Comparison of ENCODE assay signal across 8 cellular contexts in genomic region chr14:55052259-55052930, GRCh38. TPM values are rescaled to one million over a fixed set of nuclear protein-coding genes. Genes with fewer than 3 reads are reported as not detected.
A peak's percentile ranks its signal among the peaks of the same experiment; 100 is the strongest.
DNase-seq lines count a peak whose midpoint lies in the region; ATAC-seq and TF ChIP-seq lines count a peak whose summit lies in the region.

No MANE protein-coding gene starts in this region.

- no peak for TF ChIP-seq CTCF in glutamatergic neuron (IDR thresholded peaks at IDR 0.05; ENCODE audit: partially characterized antibody, unreplicated experiment)

- H3K4me3 ChIP-seq in skin epidermis, result peak overlapping the region; percentile 65 to 90 (median 78)

- POLR2A ChIA-PET in activated CD4-positive, alpha-beta T cell treated with anti-CD3 and anti-CD28 coated beads, Interleukin-2, amount 10 ng/mL, durations not matched to agents 7 days and 5 days (lab: Charles Lee), result interaction anchor here (0.5 kb wide), 1 partner anchor 15 kb away, joined by 3 read pairs; no protein-coding TSS in a partner anchor
- POLR2A ChIA-PET in activated CD8-positive, alpha-beta T cell treated with anti-CD3 and anti-CD28 coated beads, Interleukin-2, amount 10 ng/mL, durations not matched to agents 7 days and 5 days (lab: Charles Lee), result interaction anchor here (0.5 to 4.3 kb wide), 18 partner anchors 8 to 302 kb away, joined by 3 to 82 read pairs (median 5); partner anchors contain the start of genes DLGAP5, LGALS3, SOCS4 and WDHD1

- DNase-seq in activated CD4-positive, alpha-beta T cell treated with anti-CD3 and anti-CD28 coated beads, Interleukin-2, amount 10 ng/mL, durations not matched to agents 7 days and 5 days, result no peak
- no peak for DNase-seq in activated CD4-positive, alpha-beta T cell treated with anti-CD3 and anti-CD28 coated beads for 1 hour
- no peak for DNase-seq in activated CD8-positive, alpha-beta T cell treated with anti-CD3 and anti-CD28 coated beads, Interleukin-2, amount 10 ng/mL, durations not matched to agents 7 days and 5 days
- no peak for DNase-seq in glutamatergic neuron
- no peak for DNase-seq in NCI-H510A treated with DMSO at 0.1 percent for 48 hours (lab: John Stamatoyannopoulos, UW)
- no peak for DNase-seq in glomerular visceral epithelial cell (ENCODE audit: extremely low spot score)

- H3K9me3 Mint-ChIP-seq in activated CD4-positive, alpha-beta T cell treated with anti-CD3 and anti-CD28 coated beads, Interleukin-2, amount 10 ng/mL, durations not matched to agents 7 days and 5 days, result no peaks in the 10 kb centered on the region
- H3K9me3 Mint-ChIP-seq in activated CD8-positive, alpha-beta T cell treated with anti-CD3 and anti-CD28 coated beads, Interleukin-2, amount 10 ng/mL, durations not matched to agents 7 days and 5 days (ENCODE audit: insufficient read depth), result no peaks in the 10 kb centered on the region
- peaks cover 7% of the 10 kb centered on the region for H3K9me3 Mint-ChIP-seq in glutamatergic neuron (ENCODE audit: unreplicated experiment)

- no peaks in the 10 kb centered on the region for H3K27me3 Mint-ChIP-seq in activated CD4-positive, alpha-beta T cell treated with anti-CD3 and anti-CD28 coated beads, Interleukin-2, amount 10 ng/mL, durations not matched to agents 7 days and 5 days
- H3K27me3 Mint-ChIP-seq in activated CD8-positive, alpha-beta T cell treated with anti-CD3 and anti-CD28 coated beads, Interleukin-2, amount 10 ng/mL, durations not matched to agents 7 days and 5 days (ENCODE audit: low read depth), result no peaks in the 10 kb centered on the region
- peaks cover 2% of the 10 kb centered on the region for H3K27me3 Mint-ChIP-seq in glutamatergic neuron (ENCODE audit: unreplicated experiment)

- peak overlapping the region; percentile 93 to 100 (median 99) for H3K27ac ChIP-seq in skin epidermis

- ATAC-seq in HG02973 (IDR thresholded peaks at IDR 0.05; ENCODE audit: unreplicated experiment), result peak; percentile 13
- peak; percentile 4 for ATAC-seq in activated CD8-positive, alpha-beta T cell treated with anti-CD3 and anti-CD28 coated beads, Interleukin-2, amount 10 ng/mL, durations not matched to agents 7 days and 5 days

- H3K27ac Mint-ChIP-seq in activated CD4-positive, alpha-beta T cell treated with anti-CD3 and anti-CD28 coated beads, Interleukin-2, amount 10 ng/mL, durations not matched to agents 7 days and 5 days, result peak overlapping the region; percentile 91
- H3K27ac Mint-ChIP-seq in activated CD8-positive, alpha-beta T cell treated with anti-CD3 and anti-CD28 coated beads, Interleukin-2, amount 10 ng/mL, durations not matched to agents 7 days and 5 days, result peak overlapping the region; percentile 84
- H3K27ac Mint-ChIP-seq in glutamatergic neuron (ENCODE audit: unreplicated experiment), result peak overlapping the region; percentile 92

- CTCF ChIA-PET in activated CD4-positive, alpha-beta T cell treated with anti-CD3 and anti-CD28 coated beads, Interleukin-2, amount 10 ng/mL, durations not matched to agents 7 days and 5 days (lab: Charles Lee), result interaction anchor here (0.5 to 3.3 kb wide), 20 partner anchors 8 to 268 kb away, joined by 3 to 29 read pairs (median 8); partner anchors contain the start of genes SOCS4 and WDHD1
- CTCF ChIA-PET in activated CD8-positive, alpha-beta T cell treated with anti-CD3 and anti-CD28 coated beads, Interleukin-2, amount 10 ng/mL, durations not matched to agents 7 days and 5 days (lab: Charles Lee), result interaction anchor here (0.6 to 3.0 kb wide), 22 partner anchors 8 to 394 kb away, joined by 3 to 68 read pairs (median 5); partner anchors contain the start of genes SOCS4 and WDHD1

- peaks cover 31% of the 10 kb centered on the region for H3K36me3 Mint-ChIP-seq in activated CD4-positive, alpha-beta T cell treated with anti-CD3 and anti-CD28 coated beads, Interleukin-2, amount 10 ng/mL, durations not matched to agents 7 days and 5 days (ENCODE audit: low read depth)
- H3K36me3 Mint-ChIP-seq in activated CD8-positive, alpha-beta T cell treated with anti-CD3 and anti-CD28 coated beads, Interleukin-2, amount 10 ng/mL, durations not matched to agents 7 days and 5 days (ENCODE audit: low read depth), result peaks cover 32% of the 10 kb centered on the region
- H3K36me3 Mint-ChIP-seq in glutamatergic neuron (ENCODE audit: unreplicated experiment), result no peaks in the 10 kb centered on the region

- peak overlapping the region; percentile 86 for H3K4me3 Mint-ChIP-seq in activated CD4-positive, alpha-beta T cell treated with anti-CD3 and anti-CD28 coated beads, Interleukin-2, amount 10 ng/mL, durations not matched to agents 7 days and 5 days
- H3K4me3 Mint-ChIP-seq in activated CD8-positive, alpha-beta T cell treated with anti-CD3 and anti-CD28 coated beads, Interleukin-2, amount 10 ng/mL, durations not matched to agents 7 days and 5 days, result peak overlapping the region; percentile 80
- peak overlapping the region; percentile 90 for H3K4me3 Mint-ChIP-seq in glutamatergic neuron (ENCODE audit: unreplicated experiment)

- peaks cover 41% of the 10 kb centered on the region for H3K4me1 Mint-ChIP-seq in activated CD4-positive, alpha-beta T cell treated with anti-CD3 and anti-CD28 coated beads, Interleukin-2, amount 10 ng/mL, durations not matched to agents 7 days and 5 days
- H3K4me1 Mint-ChIP-seq in activated CD8-positive, alpha-beta T cell treated with anti-CD3 and anti-CD28 coated beads, Interleukin-2, amount 10 ng/mL, durations not matched to agents 7 days and 5 days (ENCODE audit: low read depth), result peaks cover 39% of the 10 kb centered on the region
- H3K4me1 Mint-ChIP-seq in glutamatergic neuron (ENCODE audit: low read depth, unreplicated experiment), result peaks cover 18% of the 10 kb centered on the region

RNA-seq across cellular contexts. Expression of gene MAPK1IP1L, which starts 0.9 kb away (rescaled TPM):
- total RNA-seq in activated CD4-positive, alpha-beta T cell treated with anti-CD3 and anti-CD28 coated beads, Interleukin-2, amount 10 ng/mL, durations not matched to agents 7 days and 5 days, result 100 to 1,000 TPM in 1 of 2 experiments, 10 to 100 TPM in 1; 94.3 to 118 TPM
- 100 to 1,000 TPM; 105 to 106 TPM for total RNA-seq in activated CD8-positive, alpha-beta T cell treated with anti-CD3 and anti-CD28 coated beads, Interleukin-2, amount 10 ng/mL, durations not matched to agents 7 days and 5 days
- 97.9 TPM for total RNA-seq in glutamatergic neuron (ENCODE audit: unreplicated experiment)

RNA-seq across cellular contexts. Expression of gene SOCS4, which starts 25.4 kb away (rescaled TPM):
- total RNA-seq in activated CD4-positive, alpha-beta T cell treated with anti-CD3 and anti-CD28 coated beads, Interleukin-2, amount 10 ng/mL, durations not matched to agents 7 days and 5 days, result 10 to 100 TPM; 29.9 to 30.3 TPM
- total RNA-seq in activated CD8-positive, alpha-beta T cell treated with anti-CD3 and anti-CD28 coated beads, Interleukin-2, amount 10 ng/mL, durations not matched to agents 7 days and 5 days, result 10 to 100 TPM; 26.7 to 36.5 TPM
- total RNA-seq in glutamatergic neuron (ENCODE audit: unreplicated experiment), result 39.1 TPM

RNA-seq across cellular contexts. Expression of gene WDHD1, which starts 25.5 kb away (rescaled TPM):
- 10 to 100 TPM; 37.5 to 44.1 TPM for total RNA-seq in activated CD4-positive, alpha-beta T cell treated with anti-CD3 and anti-CD28 coated beads, Interleukin-2, amount 10 ng/mL, durations not matched to agents 7 days and 5 days
- 10 to 100 TPM; 45.9 to 46.6 TPM for total RNA-seq in activated CD8-positive, alpha-beta T cell treated with anti-CD3 and anti-CD28 coated beads, Interleukin-2, amount 10 ng/mL, durations not matched to agents 7 days and 5 days
- 13.9 TPM for total RNA-seq in glutamatergic neuron (ENCODE audit: unreplicated experiment)
